Comparison of ENCODE assay signal across 17 cellular contexts in the genomic region with DNA sequence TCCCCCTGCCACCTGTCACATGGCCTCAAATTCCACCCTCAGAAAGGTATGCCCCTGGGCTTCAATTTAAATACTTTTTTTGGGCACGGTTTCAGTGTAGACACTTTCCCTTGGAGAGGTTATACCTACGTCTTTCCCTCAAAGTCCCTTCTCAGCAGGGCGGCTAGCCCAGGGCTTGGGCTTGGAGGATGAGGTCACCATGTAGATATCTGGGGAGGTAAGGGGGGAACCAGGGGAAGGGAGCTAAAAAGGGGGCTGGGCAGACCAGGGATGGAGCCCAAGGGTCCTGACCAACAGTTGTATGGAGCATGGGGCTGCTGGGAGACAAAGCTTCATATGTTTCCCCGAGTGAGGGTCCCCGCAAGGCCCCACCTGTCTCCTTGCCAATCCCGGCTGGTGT.
DNase-seq lines count a peak whose midpoint lies in the region; ATAC-seq and TF ChIP-seq lines count a peak whose summit lies in the region.
"Had no signal": no experiment of that assay in that cellular context is flagged by ENCODE, and none has a peak within 500 bp of the region (broad histone marks: within the 10 kb centered on the region; RNA-seq: fewer than 3 reads in every experiment).

No MANE protein-coding gene starts in this region.

- no peak overlapping the region for H3K23ac ChIP-seq in neuronal stem cell (ENCODE audit: low read depth, low read length, poor library complexity)

- H2BK5ac ChIP-seq in neuronal stem cell (ENCODE audit: low read length) = no peak overlapping the region

- peak overlapping the region; percentile 57 for H2AK5ac ChIP-seq in neuronal stem cell (ENCODE audit: low read depth, low read length)

- H4K91ac ChIP-seq in neuronal stem cell (ENCODE audit: low read depth, low read length, poor library complexity) = no peak overlapping the region

- TF ChIP-seq POLR2A in erythroblast (IDR thresholded peaks at IDR 0.05; ENCODE audit: low read length) (no peak), thyroid gland (IDR thresholded peaks at IDR 0.05) (no peak)

- no peak overlapping the region for H4K8ac ChIP-seq in neuronal stem cell (ENCODE audit: low read depth, low read length)

- no peak overlapping the region for H2AFZ ChIP-seq in neuronal stem cell (ENCODE audit: low read length)
- H2AFZ ChIP-seq: GM23338 had no signal

- WGBS in endodermal cell (ENCODE audit: insufficient coverage in 1 of 2, insufficient read length in 1 of 2), 2 experiments = 90 to 100% methylated on average over 3 to 6 of the region's 6 CpGs
- WGBS in neuronal stem cell (ENCODE audit: extremely low coverage in 2 of 2, insufficient read length in 2 of 2, insufficient replicate concordance in 1 of 2), 2 donors = no CpG with 5 or more reads among the region's 6 CpGs
- WGBS in thyroid gland, 2 donors = 91 to 98% methylated on average over 6 of the region's 6 CpGs

- TF ChIP-seq CTCF in HEK293 (tag by site-specific recombination; IDR thresholded peaks at IDR 0.05) (no peak), endodermal cell (conservative IDR thresholded peaks at IDR 0.05) (no peak), thyroid gland (IDR thresholded peaks at IDR 0.05) (no peak)

- H3K4me2 ChIP-seq in neuronal stem cell (ENCODE audit: insufficient read depth, low read length, poor library complexity, severe bottlenecking) = no peak overlapping the region
- H3K4me2 ChIP-seq: GM23338 had no signal

- H3K4me3 Mint-ChIP-seq in endodermal cell = no peak overlapping the region
- H3K4me3 Mint-ChIP-seq: GM23338 had no signal

- H3K9me3 ChIP-seq in HEK293 (ENCODE audit: control insufficient read depth, insufficient read depth, low read depth, low read length) (no peaks in the 10 kb centered on the region), endodermal cell (ENCODE audit: control insufficient read depth, low read length) (no peaks in the 10 kb centered on the region), neuronal stem cell (replicated peaks in 1 of 2; ENCODE audit: control insufficient read depth in 2 of 2, insufficient read depth in 1 of 2, low read depth in 1 of 2, low read length in 2 of 2) (no peaks in the 10 kb centered on the region), thyroid gland (no peaks in the 10 kb centered on the region)
- H3K9me3 ChIP-seq: HAP-1 had no signal

- intact Hi-C loops in thyroid gland (cut with DNase I) = no loop called here

- DNase-seq in endodermal cell (peak; percentile 54), mesenteric fat pad (ENCODE audit: low spot score) (peak; percentile 64), neuronal stem cell (ENCODE audit: low spot score) (no peak), erythroblast (lab: John Stamatoyannopoulos, UW) (no peak), thyroid gland (no peak)
- DNase-seq: C1 segment of cervical spinal cord; Calu3; CD4-positive, alpha-beta memory T cell; COR-L47; DMS53; DMS79 treated with DMSO at 0.1 percent for 48 hours; GF-D8 had no signal

- no peaks in the 10 kb centered on the region for H3K79me1 ChIP-seq in neuronal stem cell (ENCODE audit: low read depth, low read length)

- POLR2A ChIA-PET in HEK293 (lab: Yijun Ruan, JAX) = no interaction called here

- H3K9me3 Mint-ChIP-seq in endodermal cell = no peaks in the 10 kb centered on the region
- H3K9me3 Mint-ChIP-seq: GM23338 had no signal

- no peaks in the 10 kb centered on the region for H3K36me3 ChIP-seq in HEK293 (ENCODE audit: control insufficient read depth in 2 of 2, insufficient read depth in 1 of 2, low read length in 2 of 2)
- no peaks in the 10 kb centered on the region for H3K36me3 ChIP-seq in endodermal cell (ENCODE audit: control insufficient read depth, insufficient read depth, low read length)
- H3K36me3 ChIP-seq in neuronal stem cell (replicated peaks in 1 of 2; ENCODE audit: control insufficient read depth in 2 of 2, insufficient read depth in 2 of 2, low read length in 2 of 2) = no peaks in the 10 kb centered on the region
- H3K36me3 ChIP-seq in thyroid gland = no peaks in the 10 kb centered on the region
- H3K36me3 ChIP-seq: HAP-1 had no signal

- H3K4me3 ChIP-seq in HEK293 (ENCODE audit: low read depth, low read length) (no peak overlapping the region), endodermal cell (ENCODE audit: low read length) (no peak overlapping the region), neuronal stem cell (ENCODE audit: low read length in 2 of 2) (no peak overlapping the region), thyroid gland (replicated peaks in 1 of 3) (no peak overlapping the region)
- H3K4me3 ChIP-seq: GM23338, HAP-1 had no signal

- peak overlapping the region; percentile 11 for H3K18ac ChIP-seq in neuronal stem cell (ENCODE audit: low read length)

- H2BK12ac ChIP-seq in neuronal stem cell (ENCODE audit: low read length) = no peak overlapping the region

- no peak for ATAC-seq in GM18520 (IDR thresholded peaks at IDR 0.05; ENCODE audit: unreplicated experiment)
- no peak for ATAC-seq in HG03045 (IDR thresholded peaks at IDR 0.05; ENCODE audit: unreplicated experiment)
- ATAC-seq: GM23338 had no signal

- no peak overlapping the region for H3K27ac Mint-ChIP-seq in endodermal cell
- H3K27ac Mint-ChIP-seq: CD4-positive, alpha-beta memory T cell; GM23338 had no signal

- peaks cover 13% of the 10 kb centered on the region for H3K4me1 Mint-ChIP-seq in endodermal cell

- H3K27me3 ChIP-seq in endodermal cell (ENCODE audit: control insufficient read depth, insufficient read depth, low read length, poor library complexity, severe bottlenecking) (no peaks in the 10 kb centered on the region), neuronal stem cell (ENCODE audit: control insufficient read depth in 3 of 3, insufficient read depth in 3 of 3, low read depth in 1 of 3, low read length in 3 of 3) (peaks cover 0 to 8% (median 7%) of the 10 kb centered on the region in 3 experiments), thyroid gland (no peaks in the 10 kb centered on the region)

- no peaks in the 10 kb centered on the region for H3K36me3 Mint-ChIP-seq in endodermal cell (ENCODE audit: low read depth)
- H3K36me3 Mint-ChIP-seq: CD4-positive, alpha-beta memory T cell had no signal

- H3K4me1 ChIP-seq in HEK293 (ENCODE audit: control insufficient read depth, insufficient read depth, low read length) (peaks cover 4% of the 10 kb centered on the region), endodermal cell (ENCODE audit: control insufficient read depth, insufficient read depth, low read length) (no peaks in the 10 kb centered on the region), neuronal stem cell (ENCODE audit: control insufficient read depth in 2 of 2, insufficient read depth in 1 of 2, low read depth in 1 of 2, low read length in 2 of 2) (peaks cover 0 to 7% of the 10 kb centered on the region in 2 donors), thyroid gland (peaks cover 0 to 5% of the 10 kb centered on the region in 2 donors)
- H3K4me1 ChIP-seq: HAP-1 had no signal

- H2BK120ac ChIP-seq in neuronal stem cell (ENCODE audit: low read depth, low read length) = no peak overlapping the region

- H3K4ac ChIP-seq in neuronal stem cell (ENCODE audit: low read length) = no peak overlapping the region

- CTCF ChIA-PET in HEK293 (lab: Yijun Ruan, JAX) = no interaction called here

- no peak overlapping the region for H2BK15ac ChIP-seq in neuronal stem cell (ENCODE audit: low read length)

- no peak overlapping the region for H3K9ac ChIP-seq in endodermal cell (ENCODE audit: extremely low read depth, low read length, poor library complexity, severe bottlenecking)
- H3K9ac ChIP-seq in neuronal stem cell (ENCODE audit: low read depth, low read length, poor library complexity) = no peak overlapping the region

- H3K14ac ChIP-seq in neuronal stem cell (ENCODE audit: low read length) = no peak overlapping the region

- peaks cover 7% of the 10 kb centered on the region for H3K27me3 Mint-ChIP-seq in endodermal cell (ENCODE audit: insufficient read depth)
- H3K27me3 Mint-ChIP-seq: CD4-positive, alpha-beta memory T cell had no signal

- H3K27ac ChIP-seq in HEK293 (ENCODE audit: extremely low read depth, low read depth, low read length) = no peak overlapping the region
- no peak overlapping the region for H3K27ac ChIP-seq in endodermal cell (ENCODE audit: low read depth, low read length)
- H3K27ac ChIP-seq in neuronal stem cell (replicated peaks; ENCODE audit: low read length) = no peak overlapping the region
- no peak overlapping the region for H3K27ac ChIP-seq in thyroid gland

TF ChIP-seq in HEK293, 187 proteins besides CTCF, POLR2A, EP300 and RAD21 (continues in another document):
- TF ChIP-seq ZNF266 (tag by site-specific recombination; IDR thresholded peaks at IDR 0.05; ENCODE audit: low read depth) = no peak
- TF ChIP-seq, protein P1, sequence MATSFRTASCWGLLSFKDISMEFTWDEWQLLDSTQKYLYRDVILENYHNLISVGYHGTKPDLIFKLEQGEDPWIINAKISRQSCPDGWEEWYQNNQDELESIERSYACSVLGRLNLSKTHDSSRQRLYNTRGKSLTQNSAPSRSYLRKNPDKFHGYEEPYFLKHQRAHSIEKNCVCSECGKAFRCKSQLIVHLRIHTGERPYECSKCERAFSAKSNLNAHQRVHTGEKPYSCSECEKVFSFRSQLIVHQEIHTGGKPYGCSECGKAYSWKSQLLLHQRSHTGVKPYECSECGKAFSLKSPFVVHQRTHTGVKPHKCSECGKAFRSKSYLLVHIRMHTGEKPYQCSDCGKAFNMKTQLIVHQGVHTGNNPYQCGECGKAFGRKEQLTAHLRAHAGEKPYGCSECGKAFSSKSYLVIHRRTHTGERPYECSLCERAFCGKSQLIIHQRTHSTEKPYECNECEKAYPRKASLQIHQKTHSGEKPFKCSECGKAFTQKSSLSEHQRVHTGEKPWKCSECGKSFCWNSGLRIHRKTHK (tag by site-specific recombination; IDR thresholded peaks at IDR 0.05) = no peak
- TF ChIP-seq, protein P2, sequence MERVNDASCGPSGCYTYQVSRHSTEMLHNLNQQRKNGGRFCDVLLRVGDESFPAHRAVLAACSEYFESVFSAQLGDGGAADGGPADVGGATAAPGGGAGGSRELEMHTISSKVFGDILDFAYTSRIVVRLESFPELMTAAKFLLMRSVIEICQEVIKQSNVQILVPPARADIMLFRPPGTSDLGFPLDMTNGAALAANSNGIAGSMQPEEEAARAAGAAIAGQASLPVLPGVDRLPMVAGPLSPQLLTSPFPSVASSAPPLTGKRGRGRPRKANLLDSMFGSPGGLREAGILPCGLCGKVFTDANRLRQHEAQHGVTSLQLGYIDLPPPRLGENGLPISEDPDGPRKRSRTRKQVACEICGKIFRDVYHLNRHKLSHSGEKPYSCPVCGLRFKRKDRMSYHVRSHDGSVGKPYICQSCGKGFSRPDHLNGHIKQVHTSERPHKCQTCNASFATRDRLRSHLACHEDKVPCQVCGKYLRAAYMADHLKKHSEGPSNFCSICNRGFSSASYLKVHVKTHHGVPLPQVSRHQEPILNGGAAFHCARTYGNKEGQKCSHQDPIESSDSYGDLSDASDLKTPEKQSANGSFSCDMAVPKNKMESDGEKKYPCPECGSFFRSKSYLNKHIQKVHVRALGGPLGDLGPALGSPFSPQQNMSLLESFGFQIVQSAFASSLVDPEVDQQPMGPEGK (tag by site-specific recombination; IDR thresholded peaks at IDR 0.05) = no peak

Comparison
In these comparisons a context has a peak if more than half of its experiments do, and no peak if none do; other contexts are left out.
1. DNase-seq: peak in endodermal cell (single experiment) and mesenteric fat pad (single experiment); none in neuronal stem cell (single experiment), erythroblast (0 of 2) and thyroid gland (0 of 2).